In genomic region chr7:20513341-20513740, GRCh38 we compare ENCODE assay signal across 26 cellular contexts.
"Had no signal": no experiment of that assay in that cellular context is flagged by ENCODE, and none has a peak within 500 bp of the region (broad histone marks: within the 10 kb centered on the region; RNA-seq: fewer than 3 reads in every experiment).

No MANE protein-coding gene starts in this region.

- H3K4me1 Mint-ChIP-seq: central memory CD8-positive, alpha-beta T cell; natural killer cell had no signal

- ATAC-seq: activated T-cell treated with anti-CD3 and anti-CD28 coated beads, Interleukin-2, amount 50 U/mL, for 4 hours; effector memory CD8-positive, alpha-beta T cell; esophagus mucosa; natural killer cell; stimulated activated memory B cell treated with anti-CD40 and anti-IgM and Interleukin-4, amounts not matched to agents 10 μg/mL and 1 μg/mL and 100 μg/mL, for 72 hours had no signal

- H3K27ac Mint-ChIP-seq: activated naive CD4-positive, alpha-beta T cell treated with anti-CD3 and anti-CD28 coated beads for 36 hours; effector memory CD8-positive, alpha-beta T cell; natural killer cell; progenitor cell of endocrine pancreas; stimulated activated memory B cell treated with anti-CD40 and anti-IgM and Interleukin-4, amounts not matched to agents 10 μg/mL and 1 μg/mL and 100 μg/mL, for 72 hours had no signal

- H3K9me3 Mint-ChIP-seq: activated T-cell treated with anti-CD3 and anti-CD28 coated beads, Interleukin-2, amount 50 U/mL, for 4 hours; effector memory CD8-positive, alpha-beta T cell; stimulated activated memory B cell treated with anti-CD40 and anti-IgM and Interleukin-4, amounts not matched to agents 10 μg/mL and 1 μg/mL and 100 μg/mL, for 72 hours had no signal

- H3K4me3 Mint-ChIP-seq: activated naive CD4-positive, alpha-beta T cell treated with anti-CD3 and anti-CD28 coated beads for 36 hours; activated T-cell treated with anti-CD3 and anti-CD28 coated beads, Interleukin-2, amount 50 U/mL, for 4 hours; central memory CD8-positive, alpha-beta T cell; effector memory CD8-positive, alpha-beta T cell; natural killer cell; stimulated activated memory B cell treated with anti-CD40 and anti-IgM and Interleukin-4, amounts not matched to agents 10 μg/mL and 1 μg/mL and 100 μg/mL, for 72 hours had no signal

- H3K4me1 ChIP-seq: breast epithelium, left ventricle myocardium inferior, stomach, suprapubic skin had no signal

- H3K36me3 Mint-ChIP-seq: natural killer cell; stimulated activated memory B cell treated with anti-CD40 and anti-IgM and Interleukin-4, amounts not matched to agents 10 μg/mL and 1 μg/mL and 100 μg/mL, for 72 hours had no signal

- H3K4me3 ChIP-seq: breast epithelium, left ventricle myocardium inferior, sigmoid colon, smooth muscle cell, stomach, suprapubic skin, tibial nerve had no signal

- H3K27ac ChIP-seq: breast epithelium, left ventricle myocardium inferior, sigmoid colon, stomach, suprapubic skin had no signal

- FAIRE-seq: endothelial cell of umbilical vein, urothelium cell line had no signal

- H3K36me3 ChIP-seq: breast epithelium, left ventricle myocardium inferior, sigmoid colon, stomach, suprapubic skin, tibial nerve had no signal

- H3K9me3 ChIP-seq: breast epithelium, left ventricle myocardium inferior, sigmoid colon, stomach, suprapubic skin, tibial nerve had no signal

- DNase-seq: activated CD4-positive, alpha-beta T cell treated with anti-CD3 and anti-CD28 coated beads for 4 hours; activated CD4-positive, alpha-beta T cell treated with anti-CD3 and anti-CD28 coated beads, Interleukin-2, amount 50 U/mL, for 48 hours; activated CD4-positive, CD25-positive, alpha-beta regulatory T cell; activated CD8-positive, alpha-beta memory T cell treated with anti-CD3 and anti-CD28 coated beads, Interleukin-2, amount 50 U/mL, for 48 hours; activated effector memory CD4-positive, alpha-beta T cell treated with Interleukin-2 at 50 U/mL for 16 hours; activated naive CD4-positive, alpha-beta T cell treated with anti-CD3 and anti-CD28 coated beads for 36 hours; activated T-cell treated with anti-CD3 and anti-CD28 coated beads, Interleukin-2, amount 50 U/mL, for 4 hours; effector memory CD8-positive, alpha-beta T cell; hippocampal formation; left ventricle myocardium inferior; midbrain; natural killer cell; retina; sigmoid colon; stimulated activated CD4-positive, alpha-beta T cell treated with anti-CD3 and anti-CD28 coated beads, Interleukin-15, amount 100 ng/mL, for 24 hours; stomach had no signal

- H3K27me3 Mint-ChIP-seq: central memory CD8-positive, alpha-beta T cell; effector memory CD8-positive, alpha-beta T cell; progenitor cell of endocrine pancreas; stimulated activated memory B cell treated with anti-CD40 and anti-IgM and Interleukin-4, amounts not matched to agents 10 μg/mL and 1 μg/mL and 100 μg/mL, for 72 hours had no signal

- H3K27me3 ChIP-seq: breast epithelium, sigmoid colon, stomach, suprapubic skin, tibial nerve had no signal
